33 cellular contexts compared by ENCODE assay signal in the genomic region with DNA sequence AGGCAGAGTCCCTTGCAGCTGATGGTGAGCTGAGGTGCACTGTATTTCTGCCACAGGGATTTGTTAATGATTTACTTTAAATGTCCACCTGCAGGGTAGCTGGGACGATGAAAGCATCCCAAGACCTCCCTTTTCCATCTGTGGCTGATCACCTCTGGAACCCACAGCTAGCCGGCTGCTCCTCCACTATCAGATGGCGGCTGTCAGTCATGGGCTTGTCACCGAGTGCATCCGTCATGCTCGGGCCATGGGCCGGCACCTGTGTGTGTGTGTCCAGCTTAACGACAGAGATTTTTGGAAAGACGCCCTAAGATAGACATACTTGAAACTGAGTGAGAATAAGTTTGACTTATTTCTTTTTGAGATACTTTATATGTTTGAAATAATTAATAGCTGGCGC.
"Had no signal": no experiment of that assay in that cellular context is flagged by ENCODE, and none has a peak within 500 bp of the region (broad histone marks: within the 10 kb centered on the region; RNA-seq: fewer than 3 reads in every experiment).

No MANE protein-coding gene starts in this region.

- H3K27ac ChIP-seq: brain microvascular endothelial cell, esophagus muscularis mucosa, foreskin keratinocyte, gastrocnemius medialis, heart left ventricle had no signal

- DNase-seq: activated CD4-positive, alpha-beta memory T cell treated with anti-CD3 and anti-CD28 coated beads for 36 hours; activated CD4-positive, alpha-beta T cell treated with anti-CD3 and anti-CD28 coated beads for 36 hours; activated CD4-positive, alpha-beta T cell treated with anti-CD3 and anti-CD28 coated beads, Interleukin-2, amount 10 ng/mL, durations not matched to agents 24 days and 14 days; activated CD4-positive, CD25-positive, alpha-beta regulatory T cell; activated CD4-positive, CD25-positive, alpha-beta regulatory T cell treated with anti-CD3 and anti-CD28 coated beads, Interleukin-2, amount 50 U/mL, for 72 hours; activated CD8-positive, alpha-beta memory T cell treated with anti-CD3 and anti-CD28 coated beads, Interleukin-2, amount 10 ng/mL, durations not matched to agents 7 days and 5 days; activated CD8-positive, alpha-beta memory T cell treated with anti-CD3 and anti-CD28 coated beads, Interleukin-2, amount 50 U/mL, for 4 hours; activated CD8-positive, alpha-beta T cell treated with anti-CD3 and anti-CD28 coated beads, Interleukin-2, amount 10 ng/mL, durations not matched to agents 7 days and 5 days; activated effector memory CD4-positive, alpha-beta T cell treated with anti-CD3 and anti-CD28 coated beads, Interleukin-2, amount 50 U/mL, for 16 hours; activated naive CD4-positive, alpha-beta T cell treated with anti-CD3 and anti-CD28 coated beads for 36 hours; activated T-cell treated with anti-CD3 and anti-CD28 coated beads, Interleukin-2, amount 50 U/mL, for 1 hour; activated T-cell treated with anti-CD3 and anti-CD28 coated beads, Interleukin-2, amount 50 U/mL, for 48 hours; amniotic stem cell; anterior cingulate cortex; brain microvascular endothelial cell; cortex of kidney; dermis blood vessel endothelial cell; effector CD4-positive, alpha-beta T cell; effector memory CD8-positive, alpha-beta T cell; erythroblast; foreskin keratinocyte; gastrocnemius medialis; glutamatergic neuron; heart left ventricle; T-helper 2 cell had no signal

- H3K9me3 ChIP-seq: esophagus muscularis mucosa, gastrocnemius medialis, heart left ventricle had no signal

- H3K27me3 ChIP-seq: brain microvascular endothelial cell, esophagus muscularis mucosa, foreskin keratinocyte, gastrocnemius medialis, heart left ventricle had no signal

- H3K9me3 Mint-ChIP-seq: activated CD4-positive, alpha-beta memory T cell treated with anti-CD3 and anti-CD28 coated beads for 36 hours; activated CD4-positive, alpha-beta T cell treated with anti-CD3 and anti-CD28 coated beads, Interleukin-2, amount 10 ng/mL, durations not matched to agents 24 days and 14 days; activated naive CD4-positive, alpha-beta T cell treated with anti-CD3 and anti-CD28 coated beads for 36 hours; activated T-helper 1 cell treated with anti-CD3 and anti-CD28 coated beads, Interleukin-12 subunit alpha, Interleukin-12 subunit beta, Interleukin-2, Interleukin-4 antibody, amounts not matched to agents 30 ng/mL and 10 ng/mL and 1 ng/mL, durations not matched to agents 14 hours and 24 hours and 36 hours; activated T-helper 2 cell treated with anti-CD3 and anti-CD28 coated beads, Interferon-gamma antibody, Interleukin-2, Interleukin-4, amounts not matched to agents 10 μg/mL and 5 μg/mL and 100 μg/mL, durations not matched to agents 14 hours and 24 hours and 36 hours; central memory CD8-positive, alpha-beta T cell; effector memory CD8-positive, alpha-beta T cell had no signal

- H3K27ac Mint-ChIP-seq: activated CD4-positive, alpha-beta memory T cell treated with anti-CD3 and anti-CD28 coated beads for 36 hours; activated CD4-positive, alpha-beta T cell treated with anti-CD3 and anti-CD28 coated beads for 36 hours; activated CD4-positive, alpha-beta T cell treated with anti-CD3 and anti-CD28 coated beads, Interleukin-2, amount 10 ng/mL, durations not matched to agents 24 days and 14 days; activated CD8-positive, alpha-beta memory T cell treated with anti-CD3 and anti-CD28 coated beads, Interleukin-2, amount 10 ng/mL, durations not matched to agents 7 days and 5 days; activated CD8-positive, alpha-beta T cell treated with anti-CD3 and anti-CD28 coated beads, Interleukin-2, amount 10 ng/mL, durations not matched to agents 7 days and 5 days; activated naive CD4-positive, alpha-beta T cell treated with anti-CD3 and anti-CD28 coated beads for 36 hours; activated naive CD8-positive, alpha-beta T cell; activated T-helper 1 cell treated with anti-CD3 and anti-CD28 coated beads, Interleukin-12 subunit alpha, Interleukin-12 subunit beta, Interleukin-2, Interleukin-4 antibody, amounts not matched to agents 30 ng/mL and 10 ng/mL and 1 ng/mL, durations not matched to agents 14 hours and 24 hours and 36 hours; activated T-helper 2 cell treated with anti-CD3 and anti-CD28 coated beads, Interferon-gamma antibody, Interleukin-2, Interleukin-4, amounts not matched to agents 10 μg/mL and 5 μg/mL and 100 μg/mL, durations not matched to agents 14 hours and 24 hours and 36 hours; effector memory CD8-positive, alpha-beta T cell had no signal

- H3K4me1 ChIP-seq: esophagus muscularis mucosa, foreskin keratinocyte, gastrocnemius medialis had no signal

- FAIRE-seq: astrocyte, bronchial epithelial cell, colon had no signal

- H3K4me3 Mint-ChIP-seq: activated CD4-positive, alpha-beta memory T cell treated with anti-CD3 and anti-CD28 coated beads for 36 hours; activated CD4-positive, alpha-beta T cell treated with anti-CD3 and anti-CD28 coated beads for 36 hours; activated CD4-positive, alpha-beta T cell treated with anti-CD3 and anti-CD28 coated beads, Interleukin-2, amount 10 ng/mL, durations not matched to agents 24 days and 14 days; activated CD8-positive, alpha-beta memory T cell treated with anti-CD3 and anti-CD28 coated beads, Interleukin-2, amount 10 ng/mL, durations not matched to agents 7 days and 5 days; activated CD8-positive, alpha-beta T cell treated with anti-CD3 and anti-CD28 coated beads, Interleukin-2, amount 10 ng/mL, durations not matched to agents 7 days and 5 days; activated naive CD4-positive, alpha-beta T cell treated with anti-CD3 and anti-CD28 coated beads for 36 hours; activated naive CD8-positive, alpha-beta T cell; activated T-helper 1 cell treated with anti-CD3 and anti-CD28 coated beads, Interleukin-12 subunit alpha, Interleukin-12 subunit beta, Interleukin-2, Interleukin-4 antibody, amounts not matched to agents 30 ng/mL and 10 ng/mL and 1 ng/mL, durations not matched to agents 14 hours and 24 hours and 36 hours; central memory CD8-positive, alpha-beta T cell; effector memory CD8-positive, alpha-beta T cell had no signal

- ATAC-seq: activated CD4-positive, alpha-beta T cell treated with anti-CD3 and anti-CD28 coated beads for 36 hours; activated CD8-positive, alpha-beta memory T cell treated with anti-CD3 and anti-CD28 coated beads, Interleukin-2, amount 10 ng/mL, durations not matched to agents 7 days and 5 days; activated CD8-positive, alpha-beta T cell treated with anti-CD3 and anti-CD28 coated beads, Interleukin-2, amount 10 ng/mL, durations not matched to agents 7 days and 5 days; effector memory CD8-positive, alpha-beta T cell; foreskin keratinocyte; gastrocnemius medialis; heart left ventricle had no signal

- H3K36me3 ChIP-seq: brain microvascular endothelial cell, gastrocnemius medialis had no signal

- H3K27me3 Mint-ChIP-seq: activated CD4-positive, alpha-beta memory T cell treated with anti-CD3 and anti-CD28 coated beads for 36 hours; activated CD4-positive, alpha-beta T cell treated with anti-CD3 and anti-CD28 coated beads for 36 hours; activated CD4-positive, alpha-beta T cell treated with anti-CD3 and anti-CD28 coated beads, Interleukin-2, amount 10 ng/mL, durations not matched to agents 24 days and 14 days; activated CD8-positive, alpha-beta memory T cell treated with anti-CD3 and anti-CD28 coated beads, Interleukin-2, amount 10 ng/mL, durations not matched to agents 7 days and 5 days; activated naive CD8-positive, alpha-beta T cell; central memory CD8-positive, alpha-beta T cell; effector memory CD8-positive, alpha-beta T cell had no signal

- H3K4me3 ChIP-seq: esophagus muscularis mucosa, gastrocnemius medialis, heart left ventricle had no signal

- H3K36me3 Mint-ChIP-seq: activated naive CD8-positive, alpha-beta T cell had no signal
